Comparison of ENCODE assay signal across 8 cellular contexts in the genomic region with DNA sequence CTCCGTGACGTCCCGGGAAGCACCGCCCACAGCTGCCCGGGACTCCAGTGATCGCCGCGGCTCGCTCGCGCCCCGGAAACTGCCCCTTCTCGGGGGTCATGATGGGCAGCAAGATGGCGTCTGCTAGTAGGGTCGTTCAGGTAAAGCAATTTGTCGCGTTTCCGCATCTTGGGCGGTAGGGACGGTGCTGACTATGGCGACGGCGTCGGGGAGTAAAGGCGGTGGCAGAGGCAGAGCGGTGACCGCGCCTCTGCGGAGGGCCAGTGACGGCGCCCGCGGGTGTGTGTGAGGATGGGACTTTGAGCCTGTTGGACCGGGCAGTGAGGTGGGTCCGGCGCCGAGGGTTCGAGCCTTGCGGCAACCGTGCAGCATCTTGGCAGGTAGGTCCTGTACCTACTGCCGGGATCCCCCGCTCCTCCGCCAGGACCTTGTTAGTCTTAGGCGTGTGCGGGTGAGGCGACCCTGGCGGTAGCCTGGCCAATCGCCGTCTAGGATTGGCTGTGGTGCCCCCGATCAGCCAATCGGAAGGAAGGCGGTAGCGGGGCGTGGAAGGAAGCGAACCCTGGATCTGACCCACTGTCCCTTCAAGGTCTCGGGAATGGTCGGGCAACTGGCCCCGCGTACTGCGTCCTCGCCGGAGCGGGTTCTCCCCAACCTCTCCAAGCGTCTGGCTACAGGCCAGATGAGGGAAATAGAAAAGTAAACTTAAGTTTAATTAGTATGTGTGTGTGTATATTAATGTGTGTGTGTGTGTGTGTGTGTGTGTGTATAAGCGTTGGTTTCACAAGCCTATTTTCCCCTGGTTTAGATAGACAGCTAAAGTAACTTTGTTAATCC. TPM values are rescaled to one million over a fixed set of nuclear protein-coding genes. Genes with fewer than 3 reads are reported as not detected.
DNase-seq lines count a peak whose midpoint lies in the region; ATAC-seq, FAIRE-seq and TF ChIP-seq lines count a peak whose summit lies in the region.

No MANE protein-coding gene starts in this region.

- H4K5ac ChIP-seq in H1 (ENCODE audit: insufficient read length, low read depth, low read length), result peak overlapping the region; percentile 98

- peaks cover 0 to 7% (median 0%) of the 10 kb centered on the region in 4 experiments; a peak in 2 of 8 replicates for H3K36me3 ChIP-seq in H1 (ENCODE audit: control insufficient read depth in 2 of 4, insufficient read depth in 4 of 4, low read length in 3 of 4)

- peak overlapping the region; percentile 75 to 97 (median 95) for H3K9ac ChIP-seq in H1 (replicated peaks in 1 of 4; ENCODE audit: extremely low read depth in 1 of 4, low read depth in 3 of 4, low read length in 3 of 4)

- no peaks in the 10 kb centered on the region for H3K79me1 ChIP-seq in H1 (ENCODE audit: low read depth, low read length)

- POLR2A ChIA-PET in H1 (lab: Charles Lee; ENCODE audit: partially characterized antibody), result interaction anchor here (0.6 to 1.9 kb wide), 8 partner anchors 14 to 34 kb away, joined by 3 to 7 read pairs (median 5); a partner anchor contains a TSS

- H3K23ac ChIP-seq in H1 (ENCODE audit: insufficient read length), result no peak overlapping the region

- peak overlapping the region; percentile 98 for H4K8ac ChIP-seq in H1 (ENCODE audit: extremely low read depth, insufficient read depth, low read length)

- peak overlapping the region; percentile 89 to 99 (median 96) for H3K4me3 ChIP-seq in H1 (ENCODE audit: extremely low read depth in 1 of 4, insufficient read depth in 2 of 4, low read depth in 3 of 4, low read length in 4 of 4)

- TF ChIP-seq EP300 in H1 (IDR thresholded peaks at IDR 0.05; ENCODE audit: borderline replicate concordance in 1 of 2, low read depth in 2 of 2, low read length in 2 of 2), result no peak

- peak overlapping the region; percentile 87; the same call in 1 of the 2 replicates for H2BK12ac ChIP-seq in H1 (ENCODE audit: low read depth, low read length)

- H2BK15ac ChIP-seq in H1 (ENCODE audit: low read length), result peak overlapping the region; percentile 72; the same call in 1 of the 2 replicates

- WGBS in H1 (ENCODE audit: extremely low coverage in 1 of 2, insufficient coverage in 1 of 2, insufficient read length in 1 of 2, insufficient replicate concordance in 2 of 2, low coverage in 1 of 2, low lambda C conversion rate in 2 of 2, missing lambda C conversion rate in 1 of 2), 2 experiments, result 2% methylated on average over 55 of the region's 65 CpGs; no CpG with 5 or more reads in 1 of the 2 experiments

- peak overlapping the region; percentile 95 for H2BK120ac ChIP-seq in H1 (replicated peaks; ENCODE audit: low read depth, low read length)

- H3K4me2 ChIP-seq in H1 (ENCODE audit: insufficient read depth in 1 of 2, low read depth in 2 of 2, low read length in 2 of 2), result peak overlapping the region; percentile 70 to 71

- peaks cover 6% of the 10 kb centered on the region; the same call in 1 of the 2 replicates for H3K23me2 ChIP-seq in H1 (ENCODE audit: low read depth, low read length)

- peak overlapping the region; percentile 90; the same call in 1 of the 2 replicates for H2BK20ac ChIP-seq in H1 (ENCODE audit: low read length)

- H3K79me2 ChIP-seq in H1 (ENCODE audit: control insufficient read depth in 1 of 2, insufficient read depth in 2 of 2, low read length in 2 of 2), result peaks cover 0 to 23% of the 10 kb centered on the region in 2 experiments; a peak in 3 of 4 replicates

- H2AFZ ChIP-seq in H1 (ENCODE audit: low read length), result peak overlapping the region; percentile 92

- peak in 1 of 3 experiments; percentile 5; a peak in 1 of 4 replicates for TF ChIP-seq CTCF in H1 (IDR thresholded peaks at IDR 0.05; ENCODE audit: control extremely low read depth in 1 of 3, insufficient read depth in 1 of 3, low read depth in 1 of 3, low read length in 3 of 3)

- 0 out of 2 replicates have a peak overlapping the region, but pooled peaks have one; percentile 24 for H2AK5ac ChIP-seq in H1 (ENCODE audit: low read depth, low read length)

- ATAC-seq in GM19468 (IDR thresholded peaks at IDR 0.05; ENCODE audit: extremely low read depth, unreplicated experiment), result peak; percentile 89

- peak overlapping the region; percentile 70 for H3K14ac ChIP-seq in H1 (ENCODE audit: insufficient read length)

- H4K91ac ChIP-seq in H1 (replicated peaks; ENCODE audit: insufficient read length, low read length), result peak overlapping the region; percentile 100

- peak overlapping the region; percentile 99 for H3K4ac ChIP-seq in H1 (replicated peaks; ENCODE audit: insufficient read length, low read depth, low read length)

- peak overlapping the region; percentile 99 for H3K18ac ChIP-seq in H1 (ENCODE audit: extremely low read depth, low read length)

- H2BK5ac ChIP-seq in H1 (ENCODE audit: low read depth, low read length), result peak overlapping the region; percentile 98

- DNase-seq in COLO829 (ENCODE audit: low spot score) (peak; percentile 43), HS-27A (ENCODE audit: low read depth) (peak; percentile 55), H1 (ENCODE audit: low read depth in 1 of 2, low spot score in 2 of 2) (peak; percentile 81 to 92), mesenteric fat pad (ENCODE audit: low spot score) (peak; percentile 99)
- peak; percentile 96 for DNase-seq in NK-92 treated with Interleukin-12 subunit alpha and Interleukin-12 subunit beta, amount 100 ng/mL, for 24 hours (lab: John Stamatoyannopoulos, UW)
- peak; percentile 87 to 89 (median 88) for DNase-seq in activated CD8-positive, alpha-beta memory T cell treated with anti-CD3 and anti-CD28 coated beads for 48 hours (ENCODE audit: low read depth in 2 of 3, low spot score in 2 of 3)
- peak; percentile 82 for DNase-seq in stimulated activated CD8-positive, alpha-beta memory T cell treated with anti-CD3 and anti-CD28 coated beads, Interleukin-15, amount 100 ng/mL, for 24 hours (ENCODE audit: low read depth)

- CTCF ChIA-PET in H1 (lab: Charles Lee; ENCODE audit: partially characterized antibody), result no interaction called here

- peak overlapping the region; percentile 95 for H3K56ac ChIP-seq in H1 (replicated peaks; ENCODE audit: insufficient read length, low read depth, low read length)

- H3K27ac ChIP-seq in H1 (ENCODE audit: low read depth, low read length), result peak overlapping the region; percentile 96

- TF ChIP-seq POLR2A in H1 (IDR thresholded peaks at IDR 0.05; ENCODE audit: control extremely low read depth in 1 of 2, low read depth in 2 of 2, low read length in 2 of 2), result peak; percentile 72 to 96

- H4K20me1 ChIP-seq in H1 (replicated peaks in 1 of 2; ENCODE audit: control insufficient read depth in 1 of 2, insufficient read depth in 2 of 2, low read length in 2 of 2), result no peaks in the 10 kb centered on the region

- FAIRE-seq in H1 (lab: Jason Lieb, UNC), result no peak

- TF ChIP-seq RAD21 in H1 (IDR thresholded peaks at IDR 0.05 in 1 of 2, conservative IDR thresholded peaks at IDR 0.05 in 1 of 2; ENCODE audit: low read depth in 2 of 2, low read length in 2 of 2), result no peak

- H3K4me1 ChIP-seq in H1 (replicated peaks in 1 of 4; ENCODE audit: control insufficient read depth in 3 of 4, insufficient read depth in 4 of 4, low read length in 3 of 4), result no peaks in the 10 kb centered on the region

- H3K27me3 ChIP-seq in H1 (replicated peaks in 1 of 4; ENCODE audit: control insufficient read depth in 3 of 4, extremely low read depth in 1 of 4, insufficient read depth in 3 of 4, low read length in 3 of 4), result no peaks in the 10 kb centered on the region

- peaks cover 0 to 6% of the 10 kb centered on the region in 2 experiments; a peak in 2 of 4 replicates for H3K9me3 ChIP-seq in H1 (ENCODE audit: insufficient read depth in 2 of 2, low read depth in 1 of 2, low read length in 1 of 2)

TF ChIP-seq in H1, 55 proteins besides CTCF, POLR2A, EP300 and RAD21 (continues in another document):
- TF ChIP-seq TBP (IDR thresholded peaks at IDR 0.05; ENCODE audit: low read depth, low read length) (0 out of 2 replicates have a peak, but pooled peaks have one; percentile 61), SIN3A (conservative IDR thresholded peaks at IDR 0.05 in 1 of 2, IDR thresholded peaks at IDR 0.05 in 1 of 2; ENCODE audit: low read depth in 1 of 2, low read length in 2 of 2) (peak; percentile 49 to 71; a peak in 1 of 4 replicates), SIRT6 (IDR thresholded peaks at IDR 0.05; ENCODE audit: low read length) (no peak), POLR2AphosphoS5 (IDR thresholded peaks at IDR 0.05; ENCODE audit: low read depth, low read length) (peak; percentile 87)

RNA-seq across cellular contexts. Expression of a gene that starts 16.7 kb away (rescaled TPM):
- total RNA-seq in H1 (2021; fragmentation: NEBNext Ultra II Directional; extraction: Animal tissue kit (Norgen Biotek cat#: 25700)), result 52.1 and 63.4 TPM in 2 replicates
- 19.5 and 39.9 TPM in 2 replicates for polyA plus RNA-seq in H1 (2011; rRNA removed)
- 44.8 TPM for polyA plus RNA-seq in H1 (2011; cell fraction: cytosol; rRNA removed)
- polyA plus RNA-seq in H1 (2011; cell fraction: nucleus; rRNA removed), result 15.9 TPM
- polyA plus RNA-seq in H1 (2012, experiment 1 of 2), result 49.4 to 88.0 TPM (median 55.9 TPM) in 4 replicates
- polyA plus RNA-seq in H1 (2012, experiment 2 of 2), result 11.4 TPM
- 61.3 TPM for polyA plus RNA-seq in H1 (2013, experiment 1 of 2)
- 60.5 TPM for polyA plus RNA-seq in H1 (2013, experiment 2 of 2)
- 24.2 and 35.2 TPM in 2 replicates for polyA minus RNA-seq in H1 (2011; rRNA and poly(A)+ RNA removed)
- 86.9 TPM for polyA minus RNA-seq in H1 (2011; cell fraction: cytosol; rRNA and poly(A)+ RNA removed)
- polyA minus RNA-seq in H1 (2011; cell fraction: nucleus; rRNA and poly(A)+ RNA removed), result 53.5 TPM
- total RNA-seq in mesenteric fat pad, result 20.1 TPM

RNA-seq across cellular contexts. Expression of a gene that starts 28.6 kb away (rescaled TPM):
- 75.7 and 82.8 TPM in 2 replicates for total RNA-seq in H1 (2021; fragmentation: NEBNext Ultra II Directional; extraction: Animal tissue kit (Norgen Biotek cat#: 25700))
- 69.0 and 72.2 TPM in 2 replicates for polyA plus RNA-seq in H1 (2011; rRNA removed)
- 69.9 TPM for polyA plus RNA-seq in H1 (2011; cell fraction: cytosol; rRNA removed)
- polyA plus RNA-seq in H1 (2011; cell fraction: nucleus; rRNA removed), result 25.3 TPM
- polyA plus RNA-seq in H1 (2012, experiment 1 of 2), result 45.3 to 56.4 TPM (median 52.1 TPM) in 4 replicates
- polyA plus RNA-seq in H1 (2012, experiment 2 of 2), result 73.3 TPM
- 65.3 TPM for polyA plus RNA-seq in H1 (2013, experiment 1 of 2)
- 64.6 TPM for polyA plus RNA-seq in H1 (2013, experiment 2 of 2)
- polyA minus RNA-seq in H1 (2011; rRNA and poly(A)+ RNA removed), result 5.4 and 6.4 TPM in 2 replicates
- 22.3 TPM for polyA minus RNA-seq in H1 (2011; cell fraction: cytosol; rRNA and poly(A)+ RNA removed)
- polyA minus RNA-seq in H1 (2011; cell fraction: nucleus; rRNA and poly(A)+ RNA removed), result 25.9 TPM
- 2.3 TPM for total RNA-seq in mesenteric fat pad

RNA-seq across cellular contexts. Expression of a gene that starts 51.0 kb away (rescaled TPM):
- total RNA-seq in H1 (2021; fragmentation: NEBNext Ultra II Directional; extraction: Animal tissue kit (Norgen Biotek cat#: 25700)), result 338 and 342 TPM in 2 replicates
- polyA plus RNA-seq in H1 (2011; rRNA removed), result 71.5 and 122 TPM in 2 replicates
- polyA plus RNA-seq in H1 (2011; cell fraction: cytosol; rRNA removed), result 183 TPM
- polyA plus RNA-seq in H1 (2011; cell fraction: nucleus; rRNA removed), result 84.8 TPM
- 277 to 373 TPM (median 302 TPM) in 4 replicates for polyA plus RNA-seq in H1 (2012, experiment 1 of 2)
- polyA plus RNA-seq in H1 (2012, experiment 2 of 2), result 104 TPM
- 210 TPM for polyA plus RNA-seq in H1 (2013, experiment 1 of 2)
- 201 TPM for polyA plus RNA-seq in H1 (2013, experiment 2 of 2)
- 95.7 and 97.5 TPM in 2 replicates for polyA minus RNA-seq in H1 (2011; rRNA and poly(A)+ RNA removed)
- 70.8 TPM for polyA minus RNA-seq in H1 (2011; cell fraction: cytosol; rRNA and poly(A)+ RNA removed)
- polyA minus RNA-seq in H1 (2011; cell fraction: nucleus; rRNA and poly(A)+ RNA removed), result 71.0 TPM
- 4.9 TPM for total RNA-seq in mesenteric fat pad

Comparison
In these comparisons a context has a peak if more than half of its experiments do, and no peak if none do; other contexts are left out.
1. Peak in every context shown above with its lines: DNase-seq, ATAC-seq, H3K4me3 ChIP-seq and H3K27ac ChIP-seq.
2. DNase-seq: peak in every context shown above with its lines; median percentile 99 in mesenteric fat pad; 96 in NK-92 treated with Interleukin-12 subunit alpha and Interleukin-12 subunit beta, amount 100 ng/mL, for 24 hours; 88 in activated CD8-positive, alpha-beta memory T cell treated with anti-CD3 and anti-CD28 coated beads for 48 hours; 86 in H1; 82 in stimulated activated CD8-positive, alpha-beta memory T cell treated with anti-CD3 and anti-CD28 coated beads, Interleukin-15, amount 100 ng/mL, for 24 hours; 55 in HS-27A; 43 in COLO829.
3. RNA of a gene that starts 28.6 kb away (total RNA-seq): 75.7 to 82.8 TPM in H1; 2.3 TPM in mesenteric fat pad (single experiment); every median in the first group is over 10 times any median in the second.
4. RNA of a gene that starts 51.0 kb away (total RNA-seq): 338 to 342 TPM in H1; 4.9 TPM in mesenteric fat pad (single experiment); every median in the first group is over 10 times any median in the second.